1 cellular context compared by ENCODE assay signal in genomic region chr11:67633758-67634365, GRCh38.
TF ChIP-seq lines count a peak whose summit lies in the region.

No MANE protein-coding gene starts in this region.

TF ChIP-seq in HepG2, 621 proteins besides CTCF, POLR2A, EP300 and RAD21 (continued from another document and continues in another):
- no peak for TF ChIP-seq SKIL (CRISPR knock-in tag; IDR thresholded peaks at IDR 0.05; ENCODE audit: borderline replicate concordance)
- TF ChIP-seq FOSL1 (CRISPR knock-in tag; IDR thresholded peaks at IDR 0.05; ENCODE audit: borderline replicate concordance): no peak
- TF ChIP-seq TSC22D2 (CRISPR knock-in tag; IDR thresholded peaks at IDR 0.05; ENCODE audit: borderline replicate concordance): no peak
- no peak for TF ChIP-seq ZNF484 (CRISPR knock-in tag; IDR thresholded peaks at IDR 0.05; ENCODE audit: borderline replicate concordance, low read depth)
- TF ChIP-seq MATR3 (CRISPR knock-in tag; IDR thresholded peaks at IDR 0.05): no peak
- no peak for TF ChIP-seq SRSF9 (IDR thresholded peaks at IDR 0.05; ENCODE audit: borderline replicate concordance, insufficient read depth, low read depth, low read length, poor library complexity, severe bottlenecking)
- no peak for TF ChIP-seq CENPT (CRISPR knock-in tag; IDR thresholded peaks at IDR 0.05; ENCODE audit: low read depth)
- no peak for TF ChIP-seq ZNF878 (CRISPR knock-in tag; IDR thresholded peaks at IDR 0.05)
- no peak for TF ChIP-seq ZBTB34 (CRISPR knock-in tag; IDR thresholded peaks at IDR 0.05)
- peak; percentile 71; the same call in 1 of the 2 replicates for TF ChIP-seq NR2F2 (IDR thresholded peaks at IDR 0.05; ENCODE audit: borderline replicate concordance, low read depth)
- peak; percentile 66 for TF ChIP-seq HNF4A (CRISPR knock-in tag; IDR thresholded peaks at IDR 0.05)
- no peak for TF ChIP-seq DRAP1 (CRISPR knock-in tag; IDR thresholded peaks at IDR 0.05)
- no peak for TF ChIP-seq TFE3 (CRISPR knock-in tag; IDR thresholded peaks at IDR 0.05)
- TF ChIP-seq ZNF777 (CRISPR knock-in tag; IDR thresholded peaks at IDR 0.05): no peak
- no peak for TF ChIP-seq ZFYVE20 (CRISPR knock-in tag; IDR thresholded peaks at IDR 0.05; ENCODE audit: borderline replicate concordance, low read depth)
- no peak for TF ChIP-seq ZNF557 (CRISPR knock-in tag; IDR thresholded peaks at IDR 0.05)
- no peak for TF ChIP-seq IRF1 (CRISPR knock-in tag; IDR thresholded peaks at IDR 0.05; ENCODE audit: low read depth)
- no peak for TF ChIP-seq ZNF766 (CRISPR knock-in tag; IDR thresholded peaks at IDR 0.05; ENCODE audit: borderline replicate concordance)
- TF ChIP-seq FOXP1 (IDR thresholded peaks at IDR 0.05): no peak
- TF ChIP-seq FOXP1 (CRISPR knock-in tag; IDR thresholded peaks at IDR 0.05): no peak
- no peak for TF ChIP-seq KAT8 (CRISPR knock-in tag; IDR thresholded peaks at IDR 0.05)
- no peak for TF ChIP-seq ZNF10 (CRISPR knock-in tag; IDR thresholded peaks at IDR 0.05; ENCODE audit: borderline replicate concordance, low read depth)
- no peak for TF ChIP-seq SPEN (CRISPR knock-in tag; IDR thresholded peaks at IDR 0.05; ENCODE audit: low read depth)
- TF ChIP-seq ZNF251 (CRISPR knock-in tag; IDR thresholded peaks at IDR 0.05): no peak
- no peak for TF ChIP-seq ARID4A (CRISPR knock-in tag; IDR thresholded peaks at IDR 0.05; ENCODE audit: borderline replicate concordance)
- TF ChIP-seq SYNCRIP (IDR thresholded peaks at IDR 0.05; ENCODE audit: insufficient read depth, low read depth, low read length): no peak
- TF ChIP-seq ZMYM3 (CRISPR knock-in tag; IDR thresholded peaks at IDR 0.05): peak; percentile 3; the same call in 1 of the 2 replicates
- TF ChIP-seq ZFX (CRISPR knock-in tag; IDR thresholded peaks at IDR 0.05; ENCODE audit: low read depth): no peak
- TF ChIP-seq CBFB (CRISPR knock-in tag; IDR thresholded peaks at IDR 0.05): no peak
- no peak for TF ChIP-seq UBTF (CRISPR knock-in tag; IDR thresholded peaks at IDR 0.05)
- TF ChIP-seq KLF12 (CRISPR knock-in tag; IDR thresholded peaks at IDR 0.05; ENCODE audit: borderline replicate concordance): no peak
- TF ChIP-seq RXRB (CRISPR knock-in tag; IDR thresholded peaks at IDR 0.05; ENCODE audit: borderline replicate concordance): no peak
- TF ChIP-seq ZNF180 (CRISPR knock-in tag; IDR thresholded peaks at IDR 0.05; ENCODE audit: borderline replicate concordance, low read depth): no peak
- TF ChIP-seq ZNF160 (CRISPR knock-in tag; IDR thresholded peaks at IDR 0.05): no peak
- no peak for TF ChIP-seq ZNF367 (CRISPR knock-in tag; IDR thresholded peaks at IDR 0.05; ENCODE audit: borderline replicate concordance)
- no peak for TF ChIP-seq ZNF784 (CRISPR knock-in tag; IDR thresholded peaks at IDR 0.05; ENCODE audit: borderline replicate concordance)
- TF ChIP-seq MTA1 (CRISPR knock-in tag; IDR thresholded peaks at IDR 0.05; ENCODE audit: borderline replicate concordance): no peak
- TF ChIP-seq SMARCE1 (IDR thresholded peaks at IDR 0.05; ENCODE audit: borderline replicate concordance): no peak
- TF ChIP-seq ZNF574 (CRISPR knock-in tag; IDR thresholded peaks at IDR 0.05): no peak
- no peak for TF ChIP-seq GABPA (IDR thresholded peaks at IDR 0.05; ENCODE audit: low read depth, low read length)
- TF ChIP-seq GABPA (CRISPR knock-in tag; IDR thresholded peaks at IDR 0.05; ENCODE audit: low read depth): peak; percentile 37; the same call in 1 of the 2 replicates
- TF ChIP-seq ZMYM2 (CRISPR knock-in tag; IDR thresholded peaks at IDR 0.05): 0 out of 2 replicates have a peak, but pooled peaks have one; percentile 12
